In the genomic region with DNA sequence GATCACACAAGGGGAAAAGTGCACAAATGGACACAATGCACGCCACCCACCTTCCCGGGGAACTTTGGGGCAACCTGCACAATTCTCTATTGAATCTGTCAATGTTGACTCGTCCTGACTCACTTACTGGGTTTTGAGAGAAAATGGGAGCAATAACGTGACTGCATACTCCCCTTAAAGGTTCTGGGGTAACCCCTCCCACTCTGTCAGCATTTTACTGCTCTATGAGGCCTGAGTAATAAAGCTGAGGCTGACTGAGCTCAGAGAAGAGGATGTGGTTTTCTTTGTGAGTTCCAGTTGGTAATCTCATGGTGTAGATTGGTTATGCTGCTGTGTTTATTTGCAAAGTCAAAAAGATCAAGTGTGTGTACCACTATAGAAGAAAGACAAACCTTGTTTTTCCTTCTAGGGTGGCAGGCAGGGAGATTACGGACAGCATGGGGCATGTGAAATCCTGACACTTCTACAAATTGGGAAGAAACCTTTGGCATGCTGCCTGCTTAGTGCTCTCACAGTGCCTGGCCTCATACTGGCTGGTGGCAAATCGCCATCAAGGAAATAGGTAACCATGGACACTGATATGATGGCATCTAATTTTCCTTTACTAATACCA, we compare ENCODE assay signal across 8 cellular contexts. TPM values are rescaled to one million over a fixed set of nuclear protein-coding genes. Genes with fewer than 3 reads are reported as not detected.
A peak's percentile ranks its signal among the peaks of the same experiment; 100 is the strongest.
DNase-seq lines count a peak whose midpoint lies in the region; ATAC-seq lines count a peak whose summit lies in the region.

No MANE protein-coding gene starts in this region.

- H3K4me3 ChIP-seq in aorta (ENCODE audit: low read length in 2 of 2) = no peak overlapping the region

- no peak overlapping the region for H3K27ac ChIP-seq in aorta (ENCODE audit: low read depth in 1 of 2, low read length in 2 of 2)

- 71 to 93% methylated on average over 6 of the region's 6 CpGs for WGBS in aorta, 2 donors

- no peaks in the 10 kb centered on the region for H3K4me1 ChIP-seq in aorta (ENCODE audit: control insufficient read depth in 1 of 2, insufficient read depth in 2 of 2, low read length in 2 of 2)

- intact Hi-C loops in aorta (cut with DNase I) = no loop called here

- H3K27me3 ChIP-seq in aorta (ENCODE audit: control insufficient read depth in 1 of 2, insufficient read depth in 2 of 2, low read length in 1 of 2) = no peaks in the 10 kb centered on the region

- peaks cover 0 to 2% of the 10 kb centered on the region in 2 donors for H3K36me3 ChIP-seq in aorta (ENCODE audit: control insufficient read depth in 1 of 2, insufficient read depth in 2 of 2, low read length in 1 of 2)

- peak; percentile 24 for DNase-seq in DMS153 (lab: John Stamatoyannopoulos, UW)
- DNase-seq in DMS153 treated with DMSO at 0.1 percent for 48 hours (lab: John Stamatoyannopoulos, UW; ENCODE audit: unreplicated experiment) = no peak
- DNase-seq in NCI-H69 (lab: John Stamatoyannopoulos, UW) = peak; percentile 79
- peak; percentile 40 for DNase-seq in activated CD8-positive, alpha-beta memory T cell treated with anti-CD3 and anti-CD28 coated beads, Interleukin-2, amount 50 U/mL, for 1 hour (ENCODE audit: extremely low read depth)
- DNase-seq in foreskin melanocyte = peak; percentile 89
- DNase-seq in stimulated activated CD8-positive, alpha-beta memory T cell treated with anti-CD3 and anti-CD28 coated beads, Interleukin-4, amount 100 ng/mL, for 24 hours (ENCODE audit: low read depth) = peak; percentile 23
- no peak for DNase-seq in aorta

- no peaks in the 10 kb centered on the region for H3K9me3 ChIP-seq in aorta (ENCODE audit: control insufficient read depth, low read length)

- ATAC-seq in HG02840 (IDR thresholded peaks at IDR 0.05; ENCODE audit: low FRiP score, unreplicated experiment) (peak; percentile 86), aorta (ENCODE audit: low FRiP score) (no peak)

RNA-seq across cellular contexts. Expression of a gene that starts 16.1 kb away (rescaled TPM):
- total RNA-seq in aorta = not detected
- polyA plus RNA-seq in aorta = 100 to 1,000 TPM in 1 of 2 donors, 1 to 10 TPM in 1; 1.2 to 416 TPM

RNA-seq across cellular contexts. Expression of a gene that starts 23.9 kb away (rescaled TPM):
- total RNA-seq in aorta = not detected
- 100 to 1,000 TPM in 1 of 2 donors, not detected in 1; 335 TPM for polyA plus RNA-seq in aorta

RNA-seq across cellular contexts. Expression of a gene that starts 30.5 kb away (rescaled TPM):
- not detected for total RNA-seq in aorta
- polyA plus RNA-seq in aorta = 100 to 1,000 TPM in 1 of 2 donors, under 1 TPM in 1; 0.64 to 457 TPM

Comparison
In these comparisons a context has a peak if more than half of its experiments do, and no peak if none do; other contexts are left out.
1. DNase-seq: peak in DMS153 (single experiment), NCI-H69 (single experiment), activated CD8-positive, alpha-beta memory T cell treated with anti-CD3 and anti-CD28 coated beads, Interleukin-2, amount 50 U/mL, for 1 hour (single experiment), foreskin melanocyte (single experiment) and stimulated activated CD8-positive, alpha-beta memory T cell treated with anti-CD3 and anti-CD28 coated beads, Interleukin-4, amount 100 ng/mL, for 24 hours (single experiment); none in DMS153 treated with DMSO at 0.1 percent for 48 hours (single experiment) and aorta (0 of 2).